Comparison of ENCODE assay signal across 1 cellular context in the genomic region with DNA sequence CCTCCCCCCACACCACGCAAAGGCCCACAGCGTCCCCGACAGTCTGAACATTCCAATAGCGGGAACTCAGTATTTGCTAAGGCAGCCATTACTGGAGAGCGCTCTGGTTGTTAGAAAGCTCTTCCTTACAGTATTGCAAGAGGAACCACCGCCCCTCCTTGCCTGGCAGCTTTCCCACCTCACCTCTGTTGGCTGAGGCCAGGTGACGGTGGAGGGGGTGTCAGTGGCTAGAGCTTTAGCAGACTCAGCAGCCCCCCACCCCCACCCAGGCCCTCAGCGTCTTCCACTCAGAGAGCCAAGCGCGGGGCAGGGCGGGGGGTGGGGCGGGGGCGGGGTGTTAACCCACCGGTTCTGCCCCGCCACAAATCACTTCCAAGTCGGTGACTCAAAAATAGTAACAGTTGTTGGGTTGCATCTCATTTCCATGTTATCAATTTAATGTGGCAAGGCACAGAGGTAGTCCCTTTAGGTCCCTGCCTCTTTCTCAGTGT.
TF ChIP-seq lines count a peak whose summit lies in the region.

No MANE protein-coding gene starts in this region.

TF ChIP-seq in K562, 482 proteins besides CTCF, POLR2A, EP300 and RAD21 (continued from another document):
- no peak for TF ChIP-seq PRPF4 (IDR thresholded peaks at IDR 0.05; ENCODE audit: insufficient read depth, low read depth, low read length, poor library complexity, severe bottlenecking)
